In genomic region chr5:77770293-77771005, GRCh38 we compare ENCODE assay signal across 24 cellular contexts. TPM values are rescaled to one million over a fixed set of nuclear protein-coding genes. Genes with fewer than 3 reads are reported as not detected.
DNase-seq lines count a peak whose midpoint lies in the region; ATAC-seq and TF ChIP-seq lines count a peak whose summit lies in the region.
"Had no signal": no experiment of that assay in that cellular context is flagged by ENCODE, and none has a peak within 500 bp of the region (broad histone marks: within the 10 kb centered on the region; RNA-seq: fewer than 3 reads in every experiment).

No MANE protein-coding gene starts in this region.

- no peaks in the 10 kb centered on the region for H3K27me3 Mint-ChIP-seq in activated CD4-positive, alpha-beta memory T cell treated with anti-CD3 and anti-CD28 coated beads for 36 hours
- no peaks in the 10 kb centered on the region for H3K27me3 Mint-ChIP-seq in activated CD4-positive, alpha-beta memory T cell treated with anti-CD3 and anti-CD28 coated beads, Interleukin-2, amount 10 ng/mL, durations not matched to agents 7 days and 5 days
- no peaks in the 10 kb centered on the region for H3K27me3 Mint-ChIP-seq in activated T-helper 17 cell treated with anti-CD3 and anti-CD28 coated beads, Interleukin-2, amount 50 U/mL, for 72 hours
- no peaks in the 10 kb centered on the region for H3K27me3 Mint-ChIP-seq in glutamatergic neuron (ENCODE audit: unreplicated experiment)

- peaks cover 66% of the 10 kb centered on the region for H3K4me1 Mint-ChIP-seq in activated CD4-positive, alpha-beta memory T cell treated with anti-CD3 and anti-CD28 coated beads for 36 hours (ENCODE audit: low read depth)
- peaks cover 40% of the 10 kb centered on the region for H3K4me1 Mint-ChIP-seq in activated CD4-positive, alpha-beta memory T cell treated with anti-CD3 and anti-CD28 coated beads, Interleukin-2, amount 10 ng/mL, durations not matched to agents 7 days and 5 days
- H3K4me1 Mint-ChIP-seq in activated T-helper 17 cell treated with anti-CD3 and anti-CD28 coated beads, Interleukin-2, amount 50 U/mL, for 72 hours: peaks cover 49% of the 10 kb centered on the region
- H3K4me1 Mint-ChIP-seq in glutamatergic neuron (ENCODE audit: low read depth, unreplicated experiment): peaks cover 28% of the 10 kb centered on the region

- POLR2A ChIA-PET in activated CD4-positive, alpha-beta memory T cell treated with anti-CD3 and anti-CD28 coated beads for 36 hours (lab: Charles Lee): interaction anchor here (0.7 to 1.3 kb wide), 3 partner anchors 15 to 524 kb away, joined by 3 to 4 read pairs (median 3); partner anchors contain the start of gene AP3B1
- POLR2A ChIA-PET in activated CD4-positive, alpha-beta memory T cell treated with anti-CD3 and anti-CD28 coated beads, Interleukin-2, amount 10 ng/mL, durations not matched to agents 7 days and 5 days (lab: Charles Lee): no interaction called here

- CTCF ChIA-PET in activated CD4-positive, alpha-beta memory T cell treated with anti-CD3 and anti-CD28 coated beads for 36 hours (lab: Charles Lee): interaction anchor here (0.7 kb wide), 1 partner anchor 78 kb away, joined by 3 read pairs; no protein-coding TSS in a partner anchor
- CTCF ChIA-PET in activated CD4-positive, alpha-beta memory T cell treated with anti-CD3 and anti-CD28 coated beads, Interleukin-2, amount 10 ng/mL, durations not matched to agents 7 days and 5 days (lab: Charles Lee): interaction anchor here (0.7 kb wide), 1 partner anchor 239 kb away, joined by 5 read pairs; no protein-coding TSS in a partner anchor

- no peak overlapping the region for H3K27ac ChIP-seq in osteoblast (ENCODE audit: low read depth, low read length)
- H3K27ac ChIP-seq: A549, BLaER1, dorsolateral prefrontal cortex, lower lobe of right lung, neutrophil, SJSA1, WERI-Rb-1 had no signal

- H3K4me3 ChIP-seq in osteoblast (ENCODE audit: insufficient read depth, low read length): no peak overlapping the region
- H3K4me3 ChIP-seq: A549, adrenal gland, BLaER1, dorsolateral prefrontal cortex, lower lobe of right lung, SJSA1 had no signal

- no peaks in the 10 kb centered on the region for H3K9me3 ChIP-seq in osteoblast (ENCODE audit: low read depth, low read length)
- H3K9me3 ChIP-seq: A549, adrenal gland, lower lobe of right lung, neutrophil, SJSA1 had no signal

- H3K36me3 ChIP-seq in osteoblast (ENCODE audit: insufficient read depth, low read length): peaks cover 14% of the 10 kb centered on the region
- H3K36me3 ChIP-seq: neutrophil had no signal

- no peak overlapping the region for H3K4me3 Mint-ChIP-seq in activated CD4-positive, alpha-beta memory T cell treated with anti-CD3 and anti-CD28 coated beads for 36 hours
- no peak overlapping the region for H3K4me3 Mint-ChIP-seq in activated CD4-positive, alpha-beta memory T cell treated with anti-CD3 and anti-CD28 coated beads, Interleukin-2, amount 10 ng/mL, durations not matched to agents 7 days and 5 days
- H3K4me3 Mint-ChIP-seq in activated T-helper 17 cell treated with anti-CD3 and anti-CD28 coated beads, Interleukin-2, amount 50 U/mL, for 72 hours: peak overlapping the region; percentile 49
- no peak overlapping the region for H3K4me3 Mint-ChIP-seq in glutamatergic neuron (ENCODE audit: unreplicated experiment)

- H3K4me2 ChIP-seq in osteoblast (ENCODE audit: insufficient read depth, low read length): no peak overlapping the region
- H3K4me2 ChIP-seq: A549, BLaER1 had no signal

- no peak overlapping the region for H2AFZ ChIP-seq in osteoblast (ENCODE audit: low read length)

- H3K9me3 Mint-ChIP-seq in activated CD4-positive, alpha-beta memory T cell treated with anti-CD3 and anti-CD28 coated beads for 36 hours: peaks cover 2% of the 10 kb centered on the region
- H3K9me3 Mint-ChIP-seq in activated CD4-positive, alpha-beta memory T cell treated with anti-CD3 and anti-CD28 coated beads, Interleukin-2, amount 10 ng/mL, durations not matched to agents 7 days and 5 days: no peaks in the 10 kb centered on the region
- H3K9me3 Mint-ChIP-seq in activated T-helper 17 cell treated with anti-CD3 and anti-CD28 coated beads, Interleukin-2, amount 50 U/mL, for 72 hours: no peaks in the 10 kb centered on the region
- no peaks in the 10 kb centered on the region for H3K9me3 Mint-ChIP-seq in glutamatergic neuron (ENCODE audit: unreplicated experiment)

- ATAC-seq in activated T-helper 17 cell treated with anti-CD3 and anti-CD28 coated beads, Interleukin-2, amount 50 U/mL, for 72 hours (replicated peaks): peak; percentile 61
- no peak for ATAC-seq in HG03135 (IDR thresholded peaks at IDR 0.05; ENCODE audit: unreplicated experiment)
- ATAC-seq: A549 had no signal

- intact Hi-C loops in activated CD4-positive, alpha-beta memory T cell treated with anti-CD3 and anti-CD28 coated beads for 36 hours (cut with micrococcal nuclease): no loop called here

- peaks cover 96% of the 10 kb centered on the region for H3K79me2 ChIP-seq in osteoblast (ENCODE audit: insufficient read depth, low read length)

- H3K27me3 ChIP-seq in osteoblast (ENCODE audit: insufficient read depth, low read length): no peaks in the 10 kb centered on the region
- H3K27me3 ChIP-seq: adrenal gland, BLaER1, dorsolateral prefrontal cortex, neutrophil, SJSA1 had no signal

- TF ChIP-seq CTCF in osteoblast (IDR thresholded peaks at IDR 0.05; ENCODE audit: extremely low read depth, low read depth, low read length): no peak
- no peak for TF ChIP-seq CTCF in glutamatergic neuron (IDR thresholded peaks at IDR 0.05; ENCODE audit: partially characterized antibody, unreplicated experiment)

- H3K4me1 ChIP-seq in osteoblast (ENCODE audit: insufficient read depth, low read length): peaks cover 16% of the 10 kb centered on the region

- peaks cover 69% of the 10 kb centered on the region for H4K20me1 ChIP-seq in osteoblast (ENCODE audit: insufficient read depth, low read length)

- peak; percentile 12 for DNase-seq in activated CD4-positive, alpha-beta memory T cell treated with anti-CD3 and anti-CD28 coated beads for 36 hours
- no peak for DNase-seq in activated CD4-positive, alpha-beta memory T cell treated with anti-CD3 and anti-CD28 coated beads, Interleukin-2, amount 10 ng/mL, durations not matched to agents 7 days and 5 days
- peak; percentile 17 for DNase-seq in HPDE6-E6E7 (ENCODE audit: extremely low spot score)
- DNase-seq in iris pigment epithelial cell (ENCODE audit: low read depth): peak; percentile 21
- no peak for DNase-seq in osteoblast (ENCODE audit: insufficient read length, low spot score, missing footprints)
- no peak for DNase-seq in glutamatergic neuron
- DNase-seq: activated CD8-positive, alpha-beta memory T cell treated with anti-CD3 and anti-CD28 coated beads for 24 hours; adrenal gland; dorsolateral prefrontal cortex; erythroblast; HCEC 1CT; lower lobe of right lung; NCI-H1092 treated with DMSO at 0.1 percent for 48 hours; NCI-H2081 treated with DMSO at 0.1 percent for 48 hours; NCI-H524; retina; T-helper 2 cell; WERI-Rb-1 had no signal

- no peak overlapping the region for H3K27ac Mint-ChIP-seq in activated CD4-positive, alpha-beta memory T cell treated with anti-CD3 and anti-CD28 coated beads for 36 hours
- H3K27ac Mint-ChIP-seq in activated CD4-positive, alpha-beta memory T cell treated with anti-CD3 and anti-CD28 coated beads, Interleukin-2, amount 10 ng/mL, durations not matched to agents 7 days and 5 days: no peak overlapping the region
- no peak overlapping the region for H3K27ac Mint-ChIP-seq in activated T-helper 17 cell treated with anti-CD3 and anti-CD28 coated beads, Interleukin-2, amount 50 U/mL, for 72 hours
- H3K27ac Mint-ChIP-seq in glutamatergic neuron (ENCODE audit: unreplicated experiment): no peak overlapping the region

- peaks cover 39% of the 10 kb centered on the region for H3K36me3 Mint-ChIP-seq in activated CD4-positive, alpha-beta memory T cell treated with anti-CD3 and anti-CD28 coated beads for 36 hours
- H3K36me3 Mint-ChIP-seq in activated CD4-positive, alpha-beta memory T cell treated with anti-CD3 and anti-CD28 coated beads, Interleukin-2, amount 10 ng/mL, durations not matched to agents 7 days and 5 days (ENCODE audit: low read depth): peaks cover 55% of the 10 kb centered on the region
- H3K36me3 Mint-ChIP-seq in activated T-helper 17 cell treated with anti-CD3 and anti-CD28 coated beads, Interleukin-2, amount 50 U/mL, for 72 hours (ENCODE audit: low read depth): peaks cover 84% of the 10 kb centered on the region
- H3K36me3 Mint-ChIP-seq in glutamatergic neuron (ENCODE audit: unreplicated experiment): peaks cover 5% of the 10 kb centered on the region

RNA-seq across cellular contexts. Expression of gene TBCA, which starts 5.7 kb away (rescaled TPM):
- total RNA-seq in activated CD4-positive, alpha-beta memory T cell treated with anti-CD3 and anti-CD28 coated beads for 36 hours: 100 to 1,000 TPM; 206 to 220 TPM
- 100 to 1,000 TPM; 168 to 178 TPM for total RNA-seq in activated CD4-positive, alpha-beta memory T cell treated with anti-CD3 and anti-CD28 coated beads, Interleukin-2, amount 10 ng/mL, durations not matched to agents 7 days and 5 days
- 100 to 1,000 TPM; 116 to 195 TPM for total RNA-seq in activated T-helper 17 cell treated with anti-CD3 and anti-CD28 coated beads, Interleukin-2, amount 50 U/mL, for 72 hours
- 103 and 113 TPM in 2 replicates for total RNA-seq in osteoblast
- 208 TPM for total RNA-seq in glutamatergic neuron (ENCODE audit: unreplicated experiment)

Comparison
In these comparisons a context has a peak if more than half of its experiments do, and no peak if none do; other contexts are left out.
1. DNase-seq: peak in activated CD4-positive, alpha-beta memory T cell treated with anti-CD3 and anti-CD28 coated beads for 36 hours (single experiment), HPDE6-E6E7 (single experiment) and iris pigment epithelial cell (single experiment); none in activated CD4-positive, alpha-beta memory T cell treated with anti-CD3 and anti-CD28 coated beads, Interleukin-2, amount 10 ng/mL, durations not matched to agents 7 days and 5 days (single experiment), osteoblast (single experiment) and glutamatergic neuron (single experiment).